ENCODE assay signal across 8 cellular contexts in genomic region chr2:27071277-27071989, GRCh38. TPM values are rescaled to one million over a fixed set of nuclear protein-coding genes. Genes with fewer than 3 reads are reported as not detected.
A peak's percentile ranks its signal among the peaks of the same experiment; 100 is the strongest.
DNase-seq lines count a peak whose midpoint lies in the region; ATAC-seq and TF ChIP-seq lines count a peak whose summit lies in the region.

TSS of gene OST4 (minus strand) at chr2:27071654.

- peak within 1 kb of the TSS; percentile 90 for H3K27ac Mint-ChIP-seq in WTC11

- peak within 1 kb of the TSS; percentile 98 for H3K4me3 Mint-ChIP-seq in WTC11

- H3K4me1 Mint-ChIP-seq in WTC11 = peaks cover 11% of the 10 kb centered on the region

- DNase-seq in AG04449 (ENCODE audit: low read depth, low spot score) = peak; percentile 56
- DNase-seq in NCI-H2227 treated with DMSO at 0.1 percent for 48 hours (lab: John Stamatoyannopoulos, UW) = peak; percentile 82
- peak; percentile 90 for DNase-seq in WTC11 (ENCODE audit: low spot score)
- DNase-seq in cardiac fibroblast (ENCODE audit: low read depth in 2 of 2) = peak; percentile 92 to 95
- DNase-seq in inferior parietal cortex (ENCODE audit: extremely low spot score) = peak; percentile 93
- DNase-seq in stimulated activated CD4-positive, alpha-beta T cell treated with anti-CD3 and anti-CD28 coated beads, Interleukin-12 subunit alpha, Interleukin-12 subunit beta, amount 100 ng/mL, for 24 hours (ENCODE audit: low read depth in 2 of 2) = peak; percentile 79 to 86

- peaks cover 3% of the 10 kb centered on the region for H3K27me3 Mint-ChIP-seq in WTC11 (ENCODE audit: low read depth)

- ATAC-seq in GM18873 (IDR thresholded peaks at IDR 0.05; ENCODE audit: low FRiP score, unreplicated experiment) (peak; percentile 73), HG03135 (IDR thresholded peaks at IDR 0.05; ENCODE audit: unreplicated experiment) (peak; percentile 83), WTC11 (peak; percentile 89)

- CTCF ChIA-PET in AG04449 (lab: Yijun Ruan, JAX) = interaction anchor here (0.8 to 1.5 kb wide), 7 partner anchors 10 to 109 kb away, joined by 3 to 4 read pairs (median 4); no protein-coding TSS in a partner anchor
- CTCF ChIA-PET in WTC11 (lab: Charles Lee) = interaction anchor here (0.9 to 4.5 kb wide), 14 partner anchors 10 to 225 kb away, joined by 3 to 50 read pairs (median 7); partner anchors contain the start of genes AGBL5, KHK and PREB

- no peaks in the 10 kb centered on the region for H3K9me3 Mint-ChIP-seq in WTC11

- H3K36me3 Mint-ChIP-seq in WTC11 = peaks cover 29% of the 10 kb centered on the region

- H3K4me3 ChIP-seq in AG04449 (ENCODE audit: low read depth, low read length) = peak within 1 kb of the TSS; percentile 91
- peak within 1 kb of the TSS; percentile 96 to 100 for H3K4me3 ChIP-seq in cardiac fibroblast (replicated peaks in 1 of 2; ENCODE audit: low read depth in 2 of 2, low read length in 2 of 2)

- no peak for TF ChIP-seq CTCF in AG04449 (IDR thresholded peaks at IDR 0.05; ENCODE audit: insufficient read depth, low read length, missing control alignments)
- no peak for TF ChIP-seq CTCF in WTC11 (IDR thresholded peaks at IDR 0.05)
- no peak for TF ChIP-seq CTCF in cardiac fibroblast (IDR thresholded peaks at IDR 0.05; ENCODE audit: low read depth, low read length)

- POLR2A ChIA-PET in AG04449 (lab: Yijun Ruan, JAX) (interaction anchor here (0.6 to 3.4 kb wide), 9 partner anchors 9 to 38 kb away, joined by 3 to 31 read pairs (median 7); partner anchors contain the start of genes AGBL5, KHK and TMEM214), WTC11 (lab: Charles Lee) (interaction anchor here (0.6 to 3.2 kb wide), 13 partner anchors 9 to 165 kb away, joined by 3 to 27 read pairs (median 4); partner anchors contain the start of genes AGBL5, KHK, SLC5A6 and TMEM214)

TF ChIP-seq in WTC11, 78 proteins besides CTCF, POLR2A, EP300 and RAD21 (continues in another document):
- peak; percentile 89; the same call in 1 of the 2 replicates for TF ChIP-seq ZBTB21 (CRISPR knock-in tag; IDR thresholded peaks at IDR 0.05; ENCODE audit: borderline replicate concordance)
- TF ChIP-seq, protein P1, sequence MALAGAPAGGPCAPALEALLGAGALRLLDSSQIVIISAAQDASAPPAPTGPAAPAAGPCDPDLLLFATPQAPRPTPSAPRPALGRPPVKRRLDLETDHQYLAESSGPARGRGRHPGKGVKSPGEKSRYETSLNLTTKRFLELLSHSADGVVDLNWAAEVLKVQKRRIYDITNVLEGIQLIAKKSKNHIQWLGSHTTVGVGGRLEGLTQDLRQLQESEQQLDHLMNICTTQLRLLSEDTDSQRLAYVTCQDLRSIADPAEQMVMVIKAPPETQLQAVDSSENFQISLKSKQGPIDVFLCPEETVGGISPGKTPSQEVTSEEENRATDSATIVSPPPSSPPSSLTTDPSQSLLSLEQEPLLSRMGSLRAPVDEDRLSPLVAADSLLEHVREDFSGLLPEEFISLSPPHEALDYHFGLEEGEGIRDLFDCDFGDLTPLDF (CRISPR knock-in tag; IDR thresholded peaks at IDR 0.05) = 0 out of 2 replicates have a peak, but pooled peaks have one; percentile 62
- 0 out of 2 replicates have a peak, but pooled peaks have one; percentile 65 for TF ChIP-seq CBFB (CRISPR knock-in tag; IDR thresholded peaks at IDR 0.05; ENCODE audit: low read depth)
- TF ChIP-seq GABPB1 (CRISPR knock-in tag; IDR thresholded peaks at IDR 0.05) = peak; percentile 27; the same call in 1 of the 2 replicates
- TF ChIP-seq MYBL2 (CRISPR knock-in tag; IDR thresholded peaks at IDR 0.05) = 0 out of 2 replicates have a peak, but pooled peaks have one; percentile 24
- TF ChIP-seq, protein P2, sequence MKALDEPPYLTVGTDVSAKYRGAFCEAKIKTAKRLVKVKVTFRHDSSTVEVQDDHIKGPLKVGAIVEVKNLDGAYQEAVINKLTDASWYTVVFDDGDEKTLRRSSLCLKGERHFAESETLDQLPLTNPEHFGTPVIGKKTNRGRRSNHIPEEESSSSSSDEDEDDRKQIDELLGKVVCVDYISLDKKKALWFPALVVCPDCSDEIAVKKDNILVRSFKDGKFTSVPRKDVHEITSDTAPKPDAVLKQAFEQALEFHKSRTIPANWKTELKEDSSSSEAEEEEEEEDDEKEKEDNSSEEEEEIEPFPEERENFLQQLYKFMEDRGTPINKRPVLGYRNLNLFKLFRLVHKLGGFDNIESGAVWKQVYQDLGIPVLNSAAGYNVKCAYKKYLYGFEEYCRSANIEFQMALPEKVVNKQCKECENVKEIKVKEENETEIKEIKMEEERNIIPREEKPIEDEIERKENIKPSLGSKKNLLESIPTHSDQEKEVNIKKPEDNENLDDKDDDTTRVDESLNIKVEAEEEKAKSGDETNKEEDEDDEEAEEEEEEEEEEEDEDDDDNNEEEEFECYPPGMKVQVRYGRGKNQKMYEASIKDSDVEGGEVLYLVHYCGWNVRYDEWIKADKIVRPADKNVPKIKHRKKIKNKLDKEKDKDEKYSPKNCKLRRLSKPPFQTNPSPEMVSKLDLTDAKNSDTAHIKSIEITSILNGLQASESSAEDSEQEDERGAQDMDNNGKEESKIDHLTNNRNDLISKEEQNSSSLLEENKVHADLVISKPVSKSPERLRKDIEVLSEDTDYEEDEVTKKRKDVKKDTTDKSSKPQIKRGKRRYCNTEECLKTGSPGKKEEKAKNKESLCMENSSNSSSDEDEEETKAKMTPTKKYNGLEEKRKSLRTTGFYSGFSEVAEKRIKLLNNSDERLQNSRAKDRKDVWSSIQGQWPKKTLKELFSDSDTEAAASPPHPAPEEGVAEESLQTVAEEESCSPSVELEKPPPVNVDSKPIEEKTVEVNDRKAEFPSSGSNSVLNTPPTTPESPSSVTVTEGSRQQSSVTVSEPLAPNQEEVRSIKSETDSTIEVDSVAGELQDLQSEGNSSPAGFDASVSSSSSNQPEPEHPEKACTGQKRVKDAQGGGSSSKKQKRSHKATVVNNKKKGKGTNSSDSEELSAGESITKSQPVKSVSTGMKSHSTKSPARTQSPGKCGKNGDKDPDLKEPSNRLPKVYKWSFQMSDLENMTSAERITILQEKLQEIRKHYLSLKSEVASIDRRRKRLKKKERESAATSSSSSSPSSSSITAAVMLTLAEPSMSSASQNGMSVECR (CRISPR knock-in tag; IDR thresholded peaks at IDR 0.05; ENCODE audit: borderline replicate concordance) = 0 out of 2 replicates have a peak, but pooled peaks have one; percentile 29
- TF ChIP-seq PRRX2 (CRISPR knock-in tag; IDR thresholded peaks at IDR 0.05) = no peak
- TF ChIP-seq, protein P3, sequence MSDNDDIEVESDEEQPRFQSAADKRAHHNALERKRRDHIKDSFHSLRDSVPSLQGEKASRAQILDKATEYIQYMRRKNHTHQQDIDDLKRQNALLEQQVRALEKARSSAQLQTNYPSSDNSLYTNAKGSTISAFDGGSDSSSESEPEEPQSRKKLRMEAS (CRISPR knock-in tag; IDR thresholded peaks at IDR 0.05) = no peak; the same call in 1 of the 2 replicates
- TF ChIP-seq HMGXB4 (CRISPR knock-in tag; IDR thresholded peaks at IDR 0.05) = 0 out of 2 replicates have a peak, but pooled peaks have one; percentile 55
- TF ChIP-seq ZNF396 (CRISPR knock-in tag; IDR thresholded peaks at IDR 0.05; ENCODE audit: borderline replicate concordance) = no peak
- no peak for TF ChIP-seq ERG (CRISPR knock-in tag; IDR thresholded peaks at IDR 0.05)

RNA-seq across cellular contexts. Expression of gene OST4, which starts in this region (rescaled TPM):
- total RNA-seq in WTC11 (2021) = 210 to 239 TPM (median 226 TPM) in 3 replicates

Comparison
In these comparisons a context has a peak if more than half of its experiments do, and no peak if none do; other contexts are left out.
1. Peak in every context shown above with its lines: DNase-seq, ATAC-seq and H3K4me3 ChIP-seq.